1 cellular context compared by ENCODE assay signal in the genomic region with DNA sequence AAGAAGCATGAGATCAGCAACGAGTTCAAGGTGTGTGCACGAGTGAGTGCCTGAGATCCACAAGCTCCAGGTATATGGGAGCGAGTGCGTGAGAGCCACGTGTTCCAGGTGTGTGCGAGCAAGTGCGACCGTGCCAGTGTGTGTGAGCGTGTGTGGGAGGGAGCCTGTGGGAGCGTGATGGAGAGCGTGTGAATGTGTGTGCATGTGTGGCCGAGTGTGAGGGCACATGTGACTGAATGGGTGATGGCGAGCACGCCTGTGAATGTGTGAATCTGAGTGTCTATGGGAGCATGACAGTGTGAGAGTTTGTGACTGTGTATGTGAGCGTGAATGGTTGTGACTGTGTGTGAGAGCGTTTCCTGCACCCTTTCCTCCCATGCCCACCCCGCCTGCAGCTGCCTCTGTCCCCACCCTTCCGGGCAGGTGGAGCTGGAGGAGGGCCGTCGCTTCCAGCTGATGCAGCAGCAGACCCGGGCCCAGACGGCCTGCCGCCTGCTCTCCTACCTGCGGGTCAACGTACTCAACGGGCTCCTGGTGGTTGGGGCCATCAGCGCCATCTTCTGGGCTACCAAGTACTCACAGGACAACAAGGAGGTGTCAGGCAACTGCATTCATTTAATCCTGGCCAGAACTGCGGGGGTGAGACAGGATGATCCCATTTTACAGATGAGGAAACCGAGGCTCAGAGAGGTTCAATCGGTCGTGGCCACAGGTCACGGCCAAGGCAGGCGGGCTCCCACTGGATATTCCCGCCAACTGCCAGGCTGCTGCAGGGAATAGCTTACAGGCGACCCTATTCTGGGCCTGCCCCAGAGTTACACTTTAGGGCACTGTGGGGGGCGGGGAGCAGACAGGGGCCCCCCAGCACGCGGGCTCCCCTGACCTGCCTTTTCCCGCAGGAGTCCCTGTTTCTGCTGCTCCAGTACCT.
A peak's percentile ranks its signal among the peaks of the same experiment; 100 is the strongest.
TF ChIP-seq lines count a peak whose summit lies in the region.

No MANE protein-coding gene starts in this region.

TF ChIP-seq in HepG2, 621 proteins besides CTCF, POLR2A, EP300 and RAD21 (continued from another document and continues in another):
- no peak for TF ChIP-seq ZNF430 (CRISPR knock-in tag; IDR thresholded peaks at IDR 0.05)
- TF ChIP-seq ZMAT3 (CRISPR knock-in tag; conservative IDR thresholded peaks at IDR 0.05) = no peak
- 0 out of 2 replicates have a peak, but pooled peaks have one; percentile 30 for TF ChIP-seq ZFP1 (CRISPR knock-in tag; IDR thresholded peaks at IDR 0.05)
- TF ChIP-seq, protein P1, sequence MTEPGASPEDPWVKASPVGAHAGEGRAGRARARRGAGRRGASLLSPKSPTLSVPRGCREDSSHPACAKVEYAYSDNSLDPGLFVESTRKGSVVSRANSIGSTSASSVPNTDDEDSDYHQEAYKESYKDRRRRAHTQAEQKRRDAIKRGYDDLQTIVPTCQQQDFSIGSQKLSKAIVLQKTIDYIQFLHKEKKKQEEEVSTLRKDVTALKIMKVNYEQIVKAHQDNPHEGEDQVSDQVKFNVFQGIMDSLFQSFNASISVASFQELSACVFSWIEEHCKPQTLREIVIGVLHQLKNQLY (CRISPR knock-in tag; IDR thresholded peaks at IDR 0.05) = no peak
- no peak for TF ChIP-seq IRX3 (CRISPR knock-in tag; IDR thresholded peaks at IDR 0.05; ENCODE audit: borderline replicate concordance, low read depth)
- no peak for TF ChIP-seq FOXP1 (IDR thresholded peaks at IDR 0.05)
- no peak for TF ChIP-seq FOXP1 (CRISPR knock-in tag; IDR thresholded peaks at IDR 0.05)
- 0 out of 2 replicates have a peak, but pooled peaks have one; percentile 29 for TF ChIP-seq ZNF512B (CRISPR knock-in tag; IDR thresholded peaks at IDR 0.05; ENCODE audit: borderline replicate concordance)
- TF ChIP-seq SATB2 (CRISPR knock-in tag; IDR thresholded peaks at IDR 0.05) = no peak
- TF ChIP-seq, protein P2, sequence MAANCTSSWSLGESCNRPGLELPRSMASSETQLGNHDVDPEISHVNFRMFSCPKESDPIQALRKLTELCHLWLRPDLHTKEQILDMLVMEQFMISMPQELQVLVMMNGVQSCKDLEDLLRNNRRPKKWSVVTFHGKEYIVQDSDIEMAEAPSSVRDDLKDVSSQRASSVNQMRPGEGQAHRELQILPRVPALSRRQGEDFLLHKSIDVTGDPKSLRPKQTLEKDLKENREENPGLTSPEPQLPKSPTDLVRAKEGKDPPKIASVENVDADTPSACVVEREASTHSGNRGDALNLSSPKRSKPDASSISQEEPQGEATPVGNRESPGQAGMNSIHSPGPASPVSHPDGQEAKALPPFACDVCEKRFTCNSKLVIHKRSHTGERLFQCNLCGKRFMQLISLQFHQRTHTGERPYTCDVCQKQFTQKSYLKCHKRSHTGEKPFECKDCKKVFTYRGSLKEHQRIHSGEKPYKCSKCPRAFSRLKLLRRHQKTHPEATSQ (CRISPR knock-in tag; IDR thresholded peaks at IDR 0.05; ENCODE audit: borderline replicate concordance) = no peak
- TF ChIP-seq TARDBP (CRISPR knock-in tag; IDR thresholded peaks at IDR 0.05) = no peak
- TF ChIP-seq ZNF160 (CRISPR knock-in tag; IDR thresholded peaks at IDR 0.05) = no peak
- TF ChIP-seq ATF3 (CRISPR knock-in tag; IDR thresholded peaks at IDR 0.05) = no peak
- TF ChIP-seq, protein P3, sequence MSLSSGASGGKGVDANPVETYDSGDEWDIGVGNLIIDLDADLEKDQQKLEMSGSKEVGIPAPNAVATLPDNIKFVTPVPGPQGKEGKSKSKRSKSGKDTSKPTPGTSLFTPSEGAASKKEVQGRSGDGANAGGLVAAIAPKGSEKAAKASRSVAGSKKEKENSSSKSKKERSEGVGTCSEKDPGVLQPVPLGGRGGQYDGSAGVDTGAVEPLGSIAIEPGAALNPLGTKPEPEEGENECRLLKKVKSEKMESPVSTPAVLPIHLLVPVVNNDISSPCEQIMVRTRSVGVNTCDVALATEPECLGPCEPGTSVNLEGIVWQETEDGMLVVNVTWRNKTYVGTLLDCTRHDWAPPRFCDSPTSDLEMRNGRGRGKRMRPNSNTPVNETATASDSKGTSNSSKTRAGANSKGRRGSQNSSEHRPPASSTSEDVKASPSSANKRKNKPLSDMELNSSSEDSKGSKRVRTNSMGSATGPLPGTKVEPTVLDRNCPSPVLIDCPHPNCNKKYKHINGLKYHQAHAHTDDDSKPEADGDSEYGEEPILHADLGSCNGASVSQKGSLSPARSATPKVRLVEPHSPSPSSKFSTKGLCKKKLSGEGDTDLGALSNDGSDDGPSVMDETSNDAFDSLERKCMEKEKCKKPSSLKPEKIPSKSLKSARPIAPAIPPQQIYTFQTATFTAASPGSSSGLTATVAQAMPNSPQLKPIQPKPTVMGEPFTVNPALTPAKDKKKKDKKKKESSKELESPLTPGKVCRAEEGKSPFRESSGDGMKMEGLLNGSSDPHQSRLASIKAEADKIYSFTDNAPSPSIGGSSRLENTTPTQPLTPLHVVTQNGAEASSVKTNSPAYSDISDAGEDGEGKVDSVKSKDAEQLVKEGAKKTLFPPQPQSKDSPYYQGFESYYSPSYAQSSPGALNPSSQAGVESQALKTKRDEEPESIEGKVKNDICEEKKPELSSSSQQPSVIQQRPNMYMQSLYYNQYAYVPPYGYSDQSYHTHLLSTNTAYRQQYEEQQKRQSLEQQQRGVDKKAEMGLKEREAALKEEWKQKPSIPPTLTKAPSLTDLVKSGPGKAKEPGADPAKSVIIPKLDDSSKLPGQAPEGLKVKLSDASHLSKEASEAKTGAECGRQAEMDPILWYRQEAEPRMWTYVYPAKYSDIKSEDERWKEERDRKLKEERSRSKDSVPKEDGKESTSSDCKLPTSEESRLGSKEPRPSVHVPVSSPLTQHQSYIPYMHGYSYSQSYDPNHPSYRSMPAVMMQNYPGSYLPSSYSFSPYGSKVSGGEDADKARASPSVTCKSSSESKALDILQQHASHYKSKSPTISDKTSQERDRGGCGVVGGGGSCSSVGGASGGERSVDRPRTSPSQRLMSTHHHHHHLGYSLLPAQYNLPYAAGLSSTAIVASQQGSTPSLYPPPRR (CRISPR knock-in tag; IDR thresholded peaks at IDR 0.05; ENCODE audit: borderline replicate concordance) = no peak
- no peak for TF ChIP-seq MTA3 (CRISPR knock-in tag; IDR thresholded peaks at IDR 0.05)
- TF ChIP-seq ZNF124 (CRISPR knock-in tag; IDR thresholded peaks at IDR 0.05) = peak; percentile 55; the same call in 1 of the 2 replicates
- no peak for TF ChIP-seq BATF2 (CRISPR knock-in tag; IDR thresholded peaks at IDR 0.05)
- TF ChIP-seq RAD51 (IDR thresholded peaks at IDR 0.05; ENCODE audit: borderline replicate concordance) = no peak
- TF ChIP-seq CAMTA2 (CRISPR knock-in tag; IDR thresholded peaks at IDR 0.05; ENCODE audit: borderline replicate concordance) = no peak
- TF ChIP-seq NR1H2 (CRISPR knock-in tag; IDR thresholded peaks at IDR 0.05; ENCODE audit: borderline replicate concordance, low read depth) = no peak
- TF ChIP-seq HMG20A (CRISPR knock-in tag; IDR thresholded peaks at IDR 0.05; ENCODE audit: borderline replicate concordance) = peak; percentile 15; the same call in 1 of the 2 replicates
- no peak for TF ChIP-seq ZNF142 (CRISPR knock-in tag; IDR thresholded peaks at IDR 0.05)
- TF ChIP-seq MXD4 (CRISPR knock-in tag; IDR thresholded peaks at IDR 0.05) = peak; percentile 59; the same call in 1 of the 2 replicates
- TF ChIP-seq, protein P4, sequence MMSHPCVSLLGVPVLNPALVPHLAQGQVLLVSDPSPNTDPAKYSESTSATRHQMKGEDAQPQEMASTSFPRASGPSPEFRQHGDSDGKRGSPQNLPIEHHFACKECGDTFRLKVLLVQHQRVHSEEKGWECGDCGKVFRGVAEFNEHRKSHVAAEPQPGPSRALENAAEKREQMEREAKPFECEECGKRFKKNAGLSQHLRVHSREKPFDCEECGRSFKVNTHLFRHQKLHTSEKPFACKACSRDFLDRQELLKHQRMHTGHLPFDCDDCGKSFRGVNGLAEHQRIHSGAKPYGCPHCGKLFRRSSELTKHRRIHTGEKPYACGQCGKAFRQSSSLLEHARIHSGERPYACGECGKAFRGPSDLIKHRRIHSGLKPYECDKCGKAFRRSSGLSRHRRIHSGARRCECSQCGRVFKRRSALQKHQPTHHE (CRISPR knock-in tag; IDR thresholded peaks at IDR 0.05; ENCODE audit: borderline replicate concordance) = no peak
- TF ChIP-seq ZNF580 (CRISPR knock-in tag; IDR thresholded peaks at IDR 0.05; ENCODE audit: borderline replicate concordance, low read depth) = peak; percentile 77; the same call in 1 of the 2 replicates
- TF ChIP-seq NR2C2 (CRISPR knock-in tag; IDR thresholded peaks at IDR 0.05; ENCODE audit: borderline replicate concordance) = peak; percentile 47; the same call in 1 of the 2 replicates
- no peak for TF ChIP-seq RBAK (CRISPR knock-in tag; IDR thresholded peaks at IDR 0.05)
- TF ChIP-seq BCL3 (CRISPR knock-in tag; IDR thresholded peaks at IDR 0.05) = no peak
- no peak for TF ChIP-seq ZNF546 (CRISPR knock-in tag; conservative IDR thresholded peaks at IDR 0.05)
- TF ChIP-seq ZNF343 (CRISPR knock-in tag; IDR thresholded peaks at IDR 0.05) = no peak
- TF ChIP-seq THAP11 (CRISPR knock-in tag; IDR thresholded peaks at IDR 0.05) = peak; percentile 63
- TF ChIP-seq ADNP (CRISPR knock-in tag; IDR thresholded peaks at IDR 0.05) = no peak
- TF ChIP-seq JDP2 (CRISPR knock-in tag; IDR thresholded peaks at IDR 0.05; ENCODE audit: borderline replicate concordance) = no peak
- TF ChIP-seq ZNF572 (CRISPR knock-in tag; IDR thresholded peaks at IDR 0.05) = peak; percentile 92; the same call in 1 of the 2 replicates
- TF ChIP-seq ZNF350 (CRISPR knock-in tag; IDR thresholded peaks at IDR 0.05; ENCODE audit: borderline replicate concordance, low read depth) = peak; percentile 68; the same call in 1 of the 2 replicates
